ENCODE assay signal across 17 cellular contexts in the genomic region with DNA sequence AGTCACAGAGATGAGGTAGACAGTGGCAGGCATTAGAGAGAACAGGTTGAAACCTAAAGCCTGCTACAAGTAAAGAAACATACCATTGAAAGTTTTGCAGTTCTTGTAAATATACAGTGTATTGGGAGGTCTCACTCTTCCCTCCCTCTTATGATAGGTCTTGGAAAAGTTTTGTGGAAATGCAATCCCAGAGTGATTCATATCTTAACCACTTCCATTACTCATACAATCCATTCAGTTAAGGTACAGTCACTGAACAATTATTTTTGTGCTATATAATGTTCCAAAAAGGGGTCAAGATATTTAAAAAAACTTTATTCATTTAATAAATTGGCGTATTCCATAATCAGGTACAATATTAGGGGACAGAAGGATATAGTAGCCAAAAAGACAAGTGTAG.
DNase-seq lines count a peak whose midpoint lies in the region; ATAC-seq and TF ChIP-seq lines count a peak whose summit lies in the region.
"Had no signal": no experiment of that assay in that cellular context is flagged by ENCODE, and none has a peak within 500 bp of the region (broad histone marks: within the 10 kb centered on the region; RNA-seq: fewer than 3 reads in every experiment).

No MANE protein-coding gene starts in this region.

- no peaks in the 10 kb centered on the region for H3K36me3 ChIP-seq in skeletal muscle satellite cell (ENCODE audit: insufficient read depth, low read length)
- H3K36me3 ChIP-seq: ascending aorta, thyroid gland had no signal

- peaks cover 28% of the 10 kb centered on the region for H3K4me1 ChIP-seq in skeletal muscle satellite cell (ENCODE audit: control insufficient read depth, insufficient read depth, low read length)
- H3K4me1 ChIP-seq: ascending aorta, thyroid gland had no signal

- H3K4me3 ChIP-seq in skeletal muscle satellite cell (ENCODE audit: low read length): peak overlapping the region; percentile 6
- H3K4me3 ChIP-seq: ascending aorta, thyroid gland had no signal

- ATAC-seq in SK-N-SH treated with all-trans-retinoic acid at 6 μM for 48 hours: peak; percentile 94
- ATAC-seq in left cardiac atrium: no peak
- no peak for ATAC-seq in HG03521 (IDR thresholded peaks at IDR 0.05; ENCODE audit: unreplicated experiment)
- ATAC-seq: naive thymus-derived CD4-positive, alpha-beta T cell had no signal

- H3K9ac ChIP-seq in skeletal muscle satellite cell (ENCODE audit: low read depth, low read length): no peak overlapping the region

- DNase-seq in H4 (ENCODE audit: low spot score) (peak; percentile 14), fibroblast of peridontal ligament (ENCODE audit: extremely low read depth) (peak; percentile 89), left cardiac atrium (no peak), Kasumi-1 (lab: John Stamatoyannopoulos, UW) (no peak)
- DNase-seq in stimulated activated CD4-positive, alpha-beta T cell treated with anti-CD3 and anti-CD28 coated beads, Interleukin-4, amount 100 ng/mL, for 4 hours: no peak
- DNase-seq: activated CD4-positive, CD25-positive, alpha-beta regulatory T cell; activated T-cell treated with anti-CD3 and anti-CD28 coated beads, Interleukin-2, amount 50 U/mL, for 24 hours; DMS 273 treated with DMSO at 0.1 percent for 48 hours; naive thymus-derived CD4-positive, alpha-beta T cell; NCI-H1436 treated with DMSO at 0.1 percent for 48 hours; NCI-H524; small intestine; thyroid gland had no signal

- H3K4me2 ChIP-seq in skeletal muscle satellite cell (ENCODE audit: low read length): peak overlapping the region; percentile 55

- H3K27me3 ChIP-seq in skeletal muscle satellite cell (ENCODE audit: control insufficient read depth, insufficient read depth, low read length): no peaks in the 10 kb centered on the region
- H3K27me3 ChIP-seq: ascending aorta, thyroid gland had no signal

- intact Hi-C loops in left cardiac atrium (cut with DNase I): loop anchor here in 1 of 2 donors (5.0 kb wide), 1 partner anchor 738 kb away; a partner anchor contains a TSS

- no peaks in the 10 kb centered on the region for H3K9me3 ChIP-seq in skeletal muscle satellite cell (replicated peaks; ENCODE audit: low read length)
- H3K9me3 ChIP-seq: ascending aorta, thyroid gland had no signal

TF ChIP-seq in SK-N-SH treated with all-trans-retinoic acid at 6 μM for 48 hours, 23 proteins besides CTCF, POLR2A, EP300 and RAD21:
- TF ChIP-seq ZNF70 (CRISPR knock-in tag; IDR thresholded peaks at IDR 0.05): no peak
- TF ChIP-seq ISL1 (CRISPR knock-in tag; IDR thresholded peaks at IDR 0.05): peak; percentile 34
- no peak for TF ChIP-seq TCF4 (CRISPR knock-in tag; IDR thresholded peaks at IDR 0.05; ENCODE audit: borderline replicate concordance)
TF ChIP-seq in SK-N-SH treated with all-trans-retinoic acid at 6 μM for 48 hours: peak in this region for 1.

Comparison
In these comparisons a context has a peak if more than half of its experiments do, and no peak if none do; other contexts are left out.
1. DNase-seq: peak in H4 (single experiment) and fibroblast of peridontal ligament (single experiment); none in left cardiac atrium (single experiment), stimulated activated CD4-positive, alpha-beta T cell treated with anti-CD3 and anti-CD28 coated beads, Interleukin-4, amount 100 ng/mL, for 4 hours (0 of 2) and Kasumi-1 (0 of 2).